22 cellular contexts compared by ENCODE assay signal in the genomic region with DNA sequence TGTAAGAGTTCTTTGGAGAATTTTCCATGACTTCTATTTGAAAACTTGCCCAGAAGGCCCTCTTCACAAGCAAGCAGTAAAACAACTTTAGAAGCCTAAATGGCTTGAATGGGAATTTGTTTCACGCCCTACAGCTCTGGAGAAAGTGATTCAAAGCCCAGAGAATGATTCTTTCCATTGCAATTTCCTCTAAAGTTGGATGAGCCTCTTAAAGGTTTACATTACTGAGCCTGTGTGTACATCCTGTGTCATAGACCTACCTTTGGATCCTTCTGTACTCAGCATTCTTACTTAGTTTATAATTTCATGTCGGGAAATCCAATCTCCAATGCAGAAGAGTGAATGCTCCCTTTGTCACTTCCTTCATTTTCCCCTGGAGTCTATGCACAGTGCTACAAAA. TPM values are rescaled to one million over a fixed set of nuclear protein-coding genes. Genes with fewer than 3 reads are reported as not detected.
DNase-seq lines count a peak whose midpoint lies in the region; ATAC-seq and TF ChIP-seq lines count a peak whose summit lies in the region.
"Had no signal": no experiment of that assay in that cellular context is flagged by ENCODE, and none has a peak within 500 bp of the region (broad histone marks: within the 10 kb centered on the region; RNA-seq: fewer than 3 reads in every experiment).

No MANE protein-coding gene starts in this region.

- no peaks in the 10 kb centered on the region for H3K36me3 ChIP-seq in A673 (ENCODE audit: insufficient read depth, low read length, poor library complexity, severe bottlenecking)

- no peak overlapping the region for H3K4me3 Mint-ChIP-seq in activated CD4-positive, alpha-beta memory T cell treated with anti-CD3 and anti-CD28 coated beads, Interleukin-2, amount 10 ng/mL, durations not matched to agents 7 days and 5 days
- H3K4me3 Mint-ChIP-seq in activated T-cell treated with anti-CD3 and anti-CD28 coated beads, Interleukin-2, amount 50 U/mL, for 24 hours: no peak overlapping the region
- H3K4me3 Mint-ChIP-seq: H9 had no signal

- DNase-seq in A673 (ENCODE audit: low spot score) (no peak), HT1080 (ENCODE audit: low read depth) (peak; percentile 65), astrocyte of the spinal cord (ENCODE audit: low read depth, low spot score) (peak; percentile 7), foreskin keratinocyte (peak; percentile 3 to 36), COLO668 (lab: John Stamatoyannopoulos, UW; ENCODE audit: unreplicated experiment) (no peak)
- DNase-seq in activated CD4-positive, alpha-beta memory T cell treated with anti-CD3 and anti-CD28 coated beads, Interleukin-2, amount 10 ng/mL, durations not matched to agents 7 days and 5 days: no peak
- no peak for DNase-seq in activated T-cell treated with anti-CD3 and anti-CD28 coated beads, Interleukin-2, amount 50 U/mL, for 24 hours
- DNase-seq: H9; NCI-H1092 treated with DMSO at 0.1 percent for 48 hours; NCI-H2081; NCI-H2171; NCI-H345; NCI-H524; NCI-H774; NK-92 treated with Interleukin-12 subunit alpha and Interleukin-12 subunit beta, amount 100 ng/mL, for 24 hours; Right ventricle myocardium superior; SK-N-SH had no signal

- peaks cover 3% of the 10 kb centered on the region for H3K4me1 Mint-ChIP-seq in activated CD4-positive, alpha-beta memory T cell treated with anti-CD3 and anti-CD28 coated beads, Interleukin-2, amount 10 ng/mL, durations not matched to agents 7 days and 5 days
- peaks cover 2% of the 10 kb centered on the region for H3K4me1 Mint-ChIP-seq in activated T-cell treated with anti-CD3 and anti-CD28 coated beads, Interleukin-2, amount 50 U/mL, for 24 hours (ENCODE audit: low read depth)

- in situ Hi-C loops in astrocyte of the spinal cord (cut with HindIII; ENCODE audit: low sequenced_read_pairs): no loop called here

- POLR2A ChIA-PET in A673 (lab: Charles Lee; ENCODE audit: low non-redundant PET): no interaction called here
- POLR2A ChIA-PET in activated CD4-positive, alpha-beta memory T cell treated with anti-CD3 and anti-CD28 coated beads, Interleukin-2, amount 10 ng/mL, durations not matched to agents 7 days and 5 days (lab: Charles Lee): no interaction called here

- ATAC-seq in foreskin keratinocyte (no peak), HG02938 (IDR thresholded peaks at IDR 0.05; ENCODE audit: unreplicated experiment) (no peak)

- CTCF ChIA-PET in A673 (lab: Charles Lee): no interaction called here
- CTCF ChIA-PET in activated CD4-positive, alpha-beta memory T cell treated with anti-CD3 and anti-CD28 coated beads, Interleukin-2, amount 10 ng/mL, durations not matched to agents 7 days and 5 days (lab: Charles Lee): no interaction called here

- H3K4me1 ChIP-seq in A673 (ENCODE audit: insufficient read depth, low read length, poor library complexity, severe bottlenecking) (peaks cover 21% of the 10 kb centered on the region), foreskin keratinocyte (no peaks in the 10 kb centered on the region)

- no peak overlapping the region for H3K27ac Mint-ChIP-seq in activated CD4-positive, alpha-beta memory T cell treated with anti-CD3 and anti-CD28 coated beads, Interleukin-2, amount 10 ng/mL, durations not matched to agents 7 days and 5 days
- H3K27ac Mint-ChIP-seq in activated T-cell treated with anti-CD3 and anti-CD28 coated beads, Interleukin-2, amount 50 U/mL, for 24 hours: no peak overlapping the region
- H3K27ac Mint-ChIP-seq: H9 had no signal

- BruUV-seq in A673 (replicated peaks; lab: Mats Ljungman, UMichigan): no TSS peak

- H3K27me3 ChIP-seq in A673 (replicated peaks; ENCODE audit: insufficient read depth, low read depth, low read length, poor library complexity): no peaks in the 10 kb centered on the region
- peaks cover 2% of the 10 kb centered on the region for H3K27me3 ChIP-seq in foreskin keratinocyte

- TF ChIP-seq CTCF in A673 (conservative IDR thresholded peaks at IDR 0.05; ENCODE audit: low read depth, low read length) (no peak), astrocyte of the spinal cord (IDR thresholded peaks at IDR 0.05; ENCODE audit: low read depth, low read length) (no peak), foreskin keratinocyte (conservative IDR thresholded peaks at IDR 0.05) (no peak)

- H3K27ac ChIP-seq in A673 (ENCODE audit: low read depth, low read length, poor library complexity, severe bottlenecking) (peak overlapping the region; percentile 60), foreskin keratinocyte (no peak overlapping the region)
- H3K27ac ChIP-seq: 22Rv1, C4-2B, KMS-11 had no signal

- no peaks in the 10 kb centered on the region for H3K9me3 Mint-ChIP-seq in activated CD4-positive, alpha-beta memory T cell treated with anti-CD3 and anti-CD28 coated beads, Interleukin-2, amount 10 ng/mL, durations not matched to agents 7 days and 5 days
- H3K9me3 Mint-ChIP-seq in activated T-cell treated with anti-CD3 and anti-CD28 coated beads, Interleukin-2, amount 50 U/mL, for 24 hours: peaks cover 2% of the 10 kb centered on the region

- H3K36me3 Mint-ChIP-seq in activated CD4-positive, alpha-beta memory T cell treated with anti-CD3 and anti-CD28 coated beads, Interleukin-2, amount 10 ng/mL, durations not matched to agents 7 days and 5 days (ENCODE audit: low read depth): no peaks in the 10 kb centered on the region
- H3K36me3 Mint-ChIP-seq in activated T-cell treated with anti-CD3 and anti-CD28 coated beads, Interleukin-2, amount 50 U/mL, for 24 hours (ENCODE audit: low read depth): no peaks in the 10 kb centered on the region

- intact Hi-C loops in A673 (cut with micrococcal nuclease; ENCODE audit: unreplicated experiment): loop anchor here (5.0 to 10.0 kb wide), 2 partner anchors 333 to 459 kb away; a partner anchor contains a TSS

- no peaks in the 10 kb centered on the region for H3K9me3 ChIP-seq in A673 (ENCODE audit: low read depth, low read length, poor library complexity, severe bottlenecking)
- H3K9me3 ChIP-seq: SK-N-SH had no signal

- H3K27me3 Mint-ChIP-seq in activated CD4-positive, alpha-beta memory T cell treated with anti-CD3 and anti-CD28 coated beads, Interleukin-2, amount 10 ng/mL, durations not matched to agents 7 days and 5 days: peaks cover 19% of the 10 kb centered on the region
- H3K27me3 Mint-ChIP-seq in activated T-cell treated with anti-CD3 and anti-CD28 coated beads, Interleukin-2, amount 50 U/mL, for 24 hours: peaks cover 9% of the 10 kb centered on the region

- no peak overlapping the region for H3K4me3 ChIP-seq in A673 (ENCODE audit: low read depth, low read length, poor library complexity, severe bottlenecking)
- no peak overlapping the region for H3K4me3 ChIP-seq in astrocyte of the spinal cord (ENCODE audit: low read depth, low read length)

RNA-seq across cellular contexts. Expression of a gene that starts 6.8 kb away (rescaled TPM):
- not detected in 2 replicates for total RNA-seq in A673 (2021)
- not detected in 2 replicates for total RNA-seq in HT1080 (2014; rRNA removed; shearing (Covaris generic))
- not detected in 2 replicates for polyA plus RNA-seq in HT1080 (2015; cell fraction: cytosol; rRNA removed)
- polyA plus RNA-seq in HT1080 (2015; cell fraction: nucleus; rRNA removed): not detected in 2 replicates
- total RNA-seq in foreskin keratinocyte: not detected in 2 replicates
- polyA plus RNA-seq in foreskin keratinocyte: not detected in 2 replicates
- total RNA-seq in activated CD4-positive, alpha-beta memory T cell treated with anti-CD3 and anti-CD28 coated beads, Interleukin-2, amount 10 ng/mL, durations not matched to agents 7 days and 5 days: not detected
- total RNA-seq: H9, OCI-LY7, Right ventricle myocardium superior had no signal
- polyA plus RNA-seq: SK-N-SH had no signal

RNA-seq across cellular contexts. Expression of a gene that starts 19.1 kb away (rescaled TPM):
- not detected in 2 replicates for total RNA-seq in A673 (2021)
- total RNA-seq in HT1080 (2014; rRNA removed; shearing (Covaris generic)): not detected in 2 replicates
- not detected in 2 replicates for polyA plus RNA-seq in HT1080 (2015; cell fraction: cytosol; rRNA removed)
- not detected in 2 replicates for polyA plus RNA-seq in HT1080 (2015; cell fraction: nucleus; rRNA removed)
- not detected in 2 replicates for total RNA-seq in foreskin keratinocyte
- polyA plus RNA-seq in foreskin keratinocyte: not detected in 2 replicates
- not detected for total RNA-seq in activated CD4-positive, alpha-beta memory T cell treated with anti-CD3 and anti-CD28 coated beads, Interleukin-2, amount 10 ng/mL, durations not matched to agents 7 days and 5 days
- total RNA-seq: H9, OCI-LY7, Right ventricle myocardium superior had no signal
- polyA plus RNA-seq: SK-N-SH had no signal

RNA-seq across cellular contexts. Expression of a gene that starts 21.3 kb away (rescaled TPM):
- total RNA-seq in A673 (2021): not detected in 2 replicates
- not detected in 2 replicates for total RNA-seq in HT1080 (2014; rRNA removed; shearing (Covaris generic))
- polyA plus RNA-seq in HT1080 (2015; cell fraction: cytosol; rRNA removed): not detected in 2 replicates
- polyA plus RNA-seq in HT1080 (2015; cell fraction: nucleus; rRNA removed): not detected in 2 replicates
- total RNA-seq in foreskin keratinocyte: not detected in 2 replicates
- polyA plus RNA-seq in foreskin keratinocyte: not detected in 2 replicates
- not detected for total RNA-seq in activated CD4-positive, alpha-beta memory T cell treated with anti-CD3 and anti-CD28 coated beads, Interleukin-2, amount 10 ng/mL, durations not matched to agents 7 days and 5 days
- total RNA-seq: H9, OCI-LY7, Right ventricle myocardium superior had no signal
- polyA plus RNA-seq: SK-N-SH had no signal

RNA-seq across cellular contexts. Expression of a gene that starts 39.9 kb away (rescaled TPM):
- not detected in 2 replicates for total RNA-seq in A673 (2021)
- total RNA-seq in HT1080 (2014; rRNA removed; shearing (Covaris generic)): not detected in 2 replicates
- polyA plus RNA-seq in HT1080 (2015; cell fraction: cytosol; rRNA removed): not detected in 2 replicates
- not detected in 2 replicates for polyA plus RNA-seq in HT1080 (2015; cell fraction: nucleus; rRNA removed)
- not detected in 2 replicates for total RNA-seq in foreskin keratinocyte
- polyA plus RNA-seq in foreskin keratinocyte: not detected in 2 replicates
- not detected for total RNA-seq in activated CD4-positive, alpha-beta memory T cell treated with anti-CD3 and anti-CD28 coated beads, Interleukin-2, amount 10 ng/mL, durations not matched to agents 7 days and 5 days
- total RNA-seq: H9, OCI-LY7, Right ventricle myocardium superior had no signal
- polyA plus RNA-seq: SK-N-SH had no signal

Comparison
In these comparisons a context has a peak if more than half of its experiments do, and no peak if none do; other contexts are left out.
1. DNase-seq: peak in HT1080 (single experiment), astrocyte of the spinal cord (single experiment) and foreskin keratinocyte (2 of 2); none in A673 (single experiment), activated CD4-positive, alpha-beta memory T cell treated with anti-CD3 and anti-CD28 coated beads, Interleukin-2, amount 10 ng/mL, durations not matched to agents 7 days and 5 days (single experiment), activated T-cell treated with anti-CD3 and anti-CD28 coated beads, Interleukin-2, amount 50 U/mL, for 24 hours (single experiment) and COLO668 (single experiment).